In genomic region chr5:14445581-14446290, GRCh38 we compare ENCODE assay signal across 8 cellular contexts.
A peak's percentile ranks its signal among the peaks of the same experiment; 100 is the strongest.
DNase-seq lines count a peak whose midpoint lies in the region; ATAC-seq and TF ChIP-seq lines count a peak whose summit lies in the region.

No MANE protein-coding gene starts in this region.

- TF ChIP-seq CTCF in OCI-LY7 (conservative IDR thresholded peaks at IDR 0.05; ENCODE audit: low read length) = no peak

- H3K27ac ChIP-seq in effector memory CD4-positive, alpha-beta T cell (ENCODE audit: insufficient read depth, low read length, poor library complexity, severe bottlenecking) = no peak overlapping the region
- H3K27ac ChIP-seq in OCI-LY7 (ENCODE audit: low read depth, low read length, poor library complexity, severe bottlenecking) = no peak overlapping the region

- no peaks in the 10 kb centered on the region for H3K36me3 ChIP-seq in effector memory CD4-positive, alpha-beta T cell (ENCODE audit: control insufficient read depth, insufficient read depth, low read length)
- H3K36me3 ChIP-seq in OCI-LY7 (ENCODE audit: insufficient read depth, low read length) = no peaks in the 10 kb centered on the region

- intact Hi-C loops in head of caudate nucleus (cut with DNase I) = no loop called here
- intact Hi-C loops in sciatic nerve (cut with DNase I) = no loop called here
- intact Hi-C loops in OCI-LY7 (cut with micrococcal nuclease; ENCODE audit: unreplicated experiment) = no loop called here

- POLR2A ChIA-PET in OCI-LY7 (lab: Charles Lee) = interaction anchor here (0.6 kb wide), 1 partner anchor 123 kb away, joined by 3 read pairs; no protein-coding TSS in a partner anchor

- H3K9me3 ChIP-seq in effector memory CD4-positive, alpha-beta T cell (ENCODE audit: control insufficient read depth, low read length) = no peaks in the 10 kb centered on the region
- no peaks in the 10 kb centered on the region for H3K9me3 ChIP-seq in OCI-LY7 (ENCODE audit: low read length)

- CTCF ChIA-PET in OCI-LY7 (lab: Charles Lee; ENCODE audit: unreplicated experiment) = no interaction called here

- no peak overlapping the region for H2AFZ ChIP-seq in OCI-LY7 (ENCODE audit: low read length)

- no TSS peak for BruUV-seq in OCI-LY7 (replicated peaks; lab: Mats Ljungman, UMichigan)

- no peak overlapping the region for H3K4me2 ChIP-seq in OCI-LY7 (ENCODE audit: low read length)

- DNase-seq in KBM-7 = peak; percentile 32
- DNase-seq in SKM-1 (lab: John Stamatoyannopoulos, UW; ENCODE audit: unreplicated experiment) = peak; percentile 10
- DNase-seq in head of caudate nucleus = peak in 41 of 42 donors; percentile 33 to 92 (median 65)
- DNase-seq in sciatic nerve (ENCODE audit: low spot score) = no peak
- no peak for DNase-seq in effector memory CD4-positive, alpha-beta T cell
- no peak for DNase-seq in NCI-H82 (lab: John Stamatoyannopoulos, UW)
- DNase-seq in OCI-LY7 (ENCODE audit: low spot score) = no peak
- DNase-seq in activated CD4-positive, alpha-beta T cell treated with anti-CD3 and anti-CD28 coated beads, Interleukin-2, amount 50 U/mL, for 48 hours = no peak

- H3K4me3 ChIP-seq in effector memory CD4-positive, alpha-beta T cell (ENCODE audit: insufficient read depth, low read depth, low read length, poor library complexity, severe bottlenecking) = no peak overlapping the region
- H3K4me3 ChIP-seq in OCI-LY7 (ENCODE audit: low read depth, low read length, poor library complexity, severe bottlenecking) = no peak overlapping the region

- H3K9me2 ChIP-seq in OCI-LY7 (ENCODE audit: insufficient read depth, low read length) = no peaks in the 10 kb centered on the region

- ATAC-seq in sciatic nerve = peak; percentile 2

- no peaks in the 10 kb centered on the region for H3K4me1 ChIP-seq in effector memory CD4-positive, alpha-beta T cell (ENCODE audit: control insufficient read depth, insufficient read depth, low read length, poor library complexity, severe bottlenecking)
- H3K4me1 ChIP-seq in OCI-LY7 (ENCODE audit: insufficient read depth, low read length, poor library complexity, severe bottlenecking) = no peaks in the 10 kb centered on the region

- H4K20me1 ChIP-seq in OCI-LY7 (ENCODE audit: insufficient read depth, low read length) = no peaks in the 10 kb centered on the region

- no peaks in the 10 kb centered on the region for H3K79me2 ChIP-seq in OCI-LY7 (ENCODE audit: insufficient read depth, low read depth, low read length)

- in situ Hi-C loops in KBM-7 (cut with MboI; ENCODE audit: low pct_unique_long_range_greater_than_20kb, low sequenced_read_pairs) = no loop called here

- H3K27me3 ChIP-seq in effector memory CD4-positive, alpha-beta T cell (replicated peaks; ENCODE audit: control insufficient read depth, insufficient read depth, low read length, poor library complexity, severe bottlenecking) = no peaks in the 10 kb centered on the region

Comparison
In these comparisons a context has a peak if more than half of its experiments do, and no peak if none do; other contexts are left out.
1. DNase-seq: peak in KBM-7 (single experiment), SKM-1 (single experiment) and head of caudate nucleus (41 of 42); none in sciatic nerve (single experiment), effector memory CD4-positive, alpha-beta T cell (0 of 3), NCI-H82 (single experiment), OCI-LY7 (single experiment) and activated CD4-positive, alpha-beta T cell treated with anti-CD3 and anti-CD28 coated beads, Interleukin-2, amount 50 U/mL, for 48 hours (0 of 2).